ENCODE assay signal across 8 cellular contexts in genomic region chr4:104494161-104494560, GRCh38. TPM values are rescaled to one million over a fixed set of nuclear protein-coding genes. Genes with fewer than 3 reads are reported as not detected.
DNase-seq lines count a peak whose midpoint lies in the region; ATAC-seq and TF ChIP-seq lines count a peak whose summit lies in the region.

No MANE protein-coding gene starts in this region.

- H3K4me3 ChIP-seq in ACC112 (ENCODE audit: low read depth, low read length): peak overlapping the region; percentile 55
- peak overlapping the region; percentile 79 for H3K4me3 ChIP-seq in neural cell (ENCODE audit: low read length)

- intact Hi-C loops in activated CD4-positive, alpha-beta T cell treated with anti-CD3 and anti-CD28 coated beads, Interleukin-2, amount 10 ng/mL, durations not matched to agents 24 days and 14 days (cut with micrococcal nuclease): no loop called here

- TF ChIP-seq CTCF in neural cell (IDR thresholded peaks at IDR 0.05; ENCODE audit: poor library complexity, severe bottlenecking): no peak

- H3K27ac Mint-ChIP-seq in effector memory CD8-positive, alpha-beta T cell: peak overlapping the region; percentile 67 to 87
- no peak overlapping the region for H3K27ac Mint-ChIP-seq in activated CD4-positive, alpha-beta T cell treated with anti-CD3 and anti-CD28 coated beads, Interleukin-2, amount 10 ng/mL, durations not matched to agents 24 days and 14 days

- H3K36me3 ChIP-seq in ACC112 (ENCODE audit: insufficient read depth, low read length) (no peaks in the 10 kb centered on the region), neural cell (ENCODE audit: insufficient read depth, low read length) (no peaks in the 10 kb centered on the region)

- H3K79me2 ChIP-seq in ACC112 (ENCODE audit: control insufficient read depth, insufficient read depth, low read length, unreplicated experiment) (no peaks in the 10 kb centered on the region), neural cell (replicated peaks; ENCODE audit: insufficient read depth, low read length) (peaks cover 63% of the 10 kb centered on the region)

- no peak for ATAC-seq in effector memory CD8-positive, alpha-beta T cell (replicated peaks)
- ATAC-seq in GM18861 (IDR thresholded peaks at IDR 0.05; ENCODE audit: unreplicated experiment): no peak

- H3K27ac ChIP-seq in ACC112 (ENCODE audit: low read depth, low read length) (no peak overlapping the region), neural cell (ENCODE audit: low read length) (peak overlapping the region; percentile 98)

- peak overlapping the region; percentile 93 for H3K9ac ChIP-seq in neural cell (ENCODE audit: low read length)

- no peaks in the 10 kb centered on the region for H3K9me2 ChIP-seq in neural cell (ENCODE audit: insufficient read depth, low read length)

- DNase-seq in NCI-H69 (lab: John Stamatoyannopoulos, UW): peak; percentile 58
- DNase-seq in effector memory CD8-positive, alpha-beta T cell: no peak
- no peak for DNase-seq in NCI-H2029 treated with DMSO at 0.1 percent for 48 hours (lab: John Stamatoyannopoulos, UW)
- no peak for DNase-seq in activated CD4-positive, alpha-beta T cell treated with anti-CD3 and anti-CD28 coated beads, Interleukin-2, amount 10 ng/mL, durations not matched to agents 24 days and 14 days
- DNase-seq in iPS-NIHi7 (ENCODE audit: extremely low spot score): no peak

- H3K9me3 ChIP-seq in neural cell (ENCODE audit: low read length): no peaks in the 10 kb centered on the region

- H3K27me3 ChIP-seq in ACC112 (ENCODE audit: insufficient read depth, low read length): peaks cover 65% of the 10 kb centered on the region
- H3K27me3 ChIP-seq in neural cell (ENCODE audit: insufficient read depth, low read depth, low read length): no peaks in the 10 kb centered on the region

- H3F3A ChIP-seq in neural cell (ENCODE audit: insufficient read depth, low read length, poor library complexity, severe bottlenecking): peaks cover 24% of the 10 kb centered on the region

- H4K20me1 ChIP-seq in neural cell (ENCODE audit: insufficient read depth): no peaks in the 10 kb centered on the region

- H3K36me3 Mint-ChIP-seq in effector memory CD8-positive, alpha-beta T cell (ENCODE audit: insufficient read depth): peaks cover 19% of the 10 kb centered on the region
- no peaks in the 10 kb centered on the region for H3K36me3 Mint-ChIP-seq in activated CD4-positive, alpha-beta T cell treated with anti-CD3 and anti-CD28 coated beads, Interleukin-2, amount 10 ng/mL, durations not matched to agents 24 days and 14 days (ENCODE audit: low read depth)

- TF ChIP-seq RAD21 in neural cell (conservative IDR thresholded peaks at IDR 0.05): no peak

- peak overlapping the region; percentile 79 to 89 for H3K4me3 Mint-ChIP-seq in effector memory CD8-positive, alpha-beta T cell
- no peak overlapping the region for H3K4me3 Mint-ChIP-seq in activated CD4-positive, alpha-beta T cell treated with anti-CD3 and anti-CD28 coated beads, Interleukin-2, amount 10 ng/mL, durations not matched to agents 24 days and 14 days

- peaks cover 0 to 2% of the 10 kb centered on the region in 2 donors for H3K9me3 Mint-ChIP-seq in effector memory CD8-positive, alpha-beta T cell
- peaks cover 8% of the 10 kb centered on the region for H3K9me3 Mint-ChIP-seq in activated CD4-positive, alpha-beta T cell treated with anti-CD3 and anti-CD28 coated beads, Interleukin-2, amount 10 ng/mL, durations not matched to agents 24 days and 14 days

- H3K27me3 Mint-ChIP-seq in effector memory CD8-positive, alpha-beta T cell: peaks cover 10 to 15% of the 10 kb centered on the region in 2 donors
- peaks cover 64% of the 10 kb centered on the region for H3K27me3 Mint-ChIP-seq in activated CD4-positive, alpha-beta T cell treated with anti-CD3 and anti-CD28 coated beads, Interleukin-2, amount 10 ng/mL, durations not matched to agents 24 days and 14 days

- TF ChIP-seq EP300 in neural cell (conservative IDR thresholded peaks at IDR 0.05; ENCODE audit: poor library complexity, severe bottlenecking): no peak

- H3K4me2 ChIP-seq in neural cell (ENCODE audit: low read length): peak overlapping the region; percentile 89

- no peaks in the 10 kb centered on the region for H3K4me1 ChIP-seq in ACC112 (ENCODE audit: control insufficient read depth, insufficient read depth, low read length, unreplicated experiment)

- peaks cover 25 to 34% of the 10 kb centered on the region in 2 donors for H3K4me1 Mint-ChIP-seq in effector memory CD8-positive, alpha-beta T cell (ENCODE audit: low read depth in 2 of 2)
- H3K4me1 Mint-ChIP-seq in activated CD4-positive, alpha-beta T cell treated with anti-CD3 and anti-CD28 coated beads, Interleukin-2, amount 10 ng/mL, durations not matched to agents 24 days and 14 days: peaks cover 17% of the 10 kb centered on the region

- no peak overlapping the region for H2AFZ ChIP-seq in ACC112 (ENCODE audit: low read length, unreplicated experiment)
- no peak overlapping the region for H2AFZ ChIP-seq in neural cell (ENCODE audit: low read depth, low read length)

TF ChIP-seq in neural cell, 6 proteins besides CTCF, POLR2A, EP300 and RAD21:
- TF ChIP-seq SMC3 (conservative IDR thresholded peaks at IDR 0.05; ENCODE audit: poor library complexity) (no peak), EZH2 (IDR thresholded peaks at IDR 0.05; ENCODE audit: borderline replicate concordance, insufficient read depth, low read length, poor library complexity, severe bottlenecking) (no peak), POLR2AphosphoS5 (IDR thresholded peaks at IDR 0.05) (no peak), REST (IDR thresholded peaks at IDR 0.05; ENCODE audit: borderline replicate concordance) (no peak), TAF1 (IDR thresholded peaks at IDR 0.05; ENCODE audit: low read depth) (no peak), MXI1 (conservative IDR thresholded peaks at IDR 0.05; ENCODE audit: poor library complexity, severe bottlenecking) (no peak)

RNA-seq across cellular contexts. Expression of gene CXXC4, which starts 0.5 kb away (rescaled TPM):
- polyA plus RNA-seq in neural cell: 108 and 127 TPM in 2 replicates
- 158 and 221 TPM in 2 replicates for polyA minus RNA-seq in neural cell
- total RNA-seq in activated CD4-positive, alpha-beta T cell treated with anti-CD3 and anti-CD28 coated beads, Interleukin-2, amount 10 ng/mL, durations not matched to agents 24 days and 14 days: not detected in 2 replicates
